19 cellular contexts compared by ENCODE assay signal in genomic region chr4:73011629-73011985, GRCh38. TPM values are rescaled to one million over a fixed set of nuclear protein-coding genes. Genes with fewer than 3 reads are reported as not detected.
A peak's percentile ranks its signal among the peaks of the same experiment; 100 is the strongest.
DNase-seq lines count a peak whose midpoint lies in the region; ATAC-seq, FAIRE-seq and TF ChIP-seq lines count a peak whose summit lies in the region.
"Had no signal": no experiment of that assay in that cellular context is flagged by ENCODE, and none has a peak within 500 bp of the region (broad histone marks: within the 10 kb centered on the region; RNA-seq: fewer than 3 reads in every experiment).

No MANE protein-coding gene starts in this region.

- no peaks in the 10 kb centered on the region for H3K4me1 ChIP-seq in kidney (ENCODE audit: control insufficient read depth in 1 of 2, insufficient read depth in 1 of 2, low read depth in 1 of 2, low read length in 2 of 2)
- H3K4me1 ChIP-seq in upper lobe of right lung = no peaks in the 10 kb centered on the region
- H3K4me1 ChIP-seq: BLaER1 treated with 17β-estradiol and CSF1 and Interleukin-3, amounts not matched to agents 10 nM and 100 nM had no signal

- no peak for FAIRE-seq in kidney (lab: Jason Lieb, UNC)
- FAIRE-seq: D721Med, G401.6, GM12892 had no signal

- H3K4me3 ChIP-seq in kidney (ENCODE audit: low read length in 2 of 2) (no peak overlapping the region), upper lobe of right lung (no peak overlapping the region)

- H3K9me3 ChIP-seq in kidney (ENCODE audit: control insufficient read depth in 1 of 2, low read length in 2 of 2) (no peaks in the 10 kb centered on the region), upper lobe of right lung (no peaks in the 10 kb centered on the region)

- ATAC-seq in upper lobe of right lung (peak; percentile 9), HG02678 (IDR thresholded peaks at IDR 0.05; ENCODE audit: unreplicated experiment) (no peak)

- H3K9me3 Mint-ChIP-seq in chondrocyte (ENCODE audit: low read depth) = peaks cover 9% of the 10 kb centered on the region

- H3K27me3 ChIP-seq in upper lobe of right lung = no peaks in the 10 kb centered on the region
- H3K27me3 ChIP-seq: BLaER1 treated with 17β-estradiol and CSF1 and Interleukin-3, amounts not matched to agents 10 nM and 100 nM had no signal

- H3K27ac ChIP-seq in kidney (ENCODE audit: low read depth in 2 of 2, low read length in 2 of 2) (no peak overlapping the region), upper lobe of right lung (no peak overlapping the region)
- H3K27ac ChIP-seq: BLaER1 treated with 17β-estradiol and CSF1 and Interleukin-3, amounts not matched to agents 10 nM and 100 nM had no signal

- no peak overlapping the region for H3K27ac Mint-ChIP-seq in chondrocyte (ENCODE audit: unreplicated experiment)
- H3K27ac Mint-ChIP-seq: B cell; CD14-positive monocyte; CD4-positive, alpha-beta T cell; CD8-positive, alpha-beta memory T cell had no signal

- intact Hi-C loops in kidney (cut with DNase I) = no loop called here
- intact Hi-C loops in upper lobe of right lung (cut with DNase I) = no loop called here

- H3K36me3 ChIP-seq in kidney (ENCODE audit: control insufficient read depth in 1 of 2, insufficient read depth in 2 of 2, low read length in 2 of 2) = no peaks in the 10 kb centered on the region
- H3K36me3 ChIP-seq in upper lobe of right lung = no peaks in the 10 kb centered on the region
- H3K36me3 ChIP-seq: BLaER1 treated with 17β-estradiol and CSF1 and Interleukin-3, amounts not matched to agents 10 nM and 100 nM had no signal

- H3K36me3 Mint-ChIP-seq in chondrocyte (ENCODE audit: low read depth) = peaks cover 7% of the 10 kb centered on the region
- H3K36me3 Mint-ChIP-seq: CD14-positive monocyte; CD8-positive, alpha-beta memory T cell had no signal

- in situ Hi-C loops in G401 (cut with HindIII; ENCODE audit: low sequenced_read_pairs) = no loop called here

- no peak overlapping the region for H3K9ac ChIP-seq in kidney (ENCODE audit: low read length in 2 of 2)
- H3K9ac ChIP-seq: BLaER1 treated with 17β-estradiol and CSF1 and Interleukin-3, amounts not matched to agents 10 nM and 100 nM had no signal

- H3K4me1 Mint-ChIP-seq in chondrocyte (ENCODE audit: low read depth) = peaks cover 4% of the 10 kb centered on the region
- H3K4me1 Mint-ChIP-seq: B cell; CD14-positive monocyte; CD8-positive, alpha-beta memory T cell had no signal

- DNase-seq in chondrocyte (ENCODE audit: low spot score) (peak; percentile 65), kidney (peak; percentile 62), upper lobe of right lung (no peak), DMS79 treated with DMSO at 0.1 percent for 48 hours (lab: John Stamatoyannopoulos, UW) (no peak), G401 (ENCODE audit: low spot score) (no peak)
- DNase-seq: CD4-positive, alpha-beta T cell; CD8-positive, alpha-beta memory T cell; DMS 273 treated with DMSO at 0.1 percent for 48 hours; DMS79; GOT3; H7; HCEC 1CT had no signal

- no peak overlapping the region for H3K4me3 Mint-ChIP-seq in chondrocyte (ENCODE audit: unreplicated experiment)
- H3K4me3 Mint-ChIP-seq: B cell; CD14-positive monocyte; CD4-positive, alpha-beta T cell; CD8-positive, alpha-beta memory T cell had no signal

- TF ChIP-seq CTCF in chondrocyte (IDR thresholded peaks at IDR 0.05) (no peak), kidney (IDR thresholded peaks at IDR 0.05; ENCODE audit: borderline replicate concordance, extremely low read depth, insufficient read depth) (no peak), upper lobe of right lung (IDR thresholded peaks at IDR 0.05) (no peak)

- H3K27me3 Mint-ChIP-seq in chondrocyte (ENCODE audit: low read depth) = peaks cover 8% of the 10 kb centered on the region

RNA-seq across cellular contexts. Expression of gene COX18, which starts 57.9 kb away (rescaled TPM):
- total RNA-seq in chondrocyte (13.2 to 18.6 TPM (median 14.5 TPM) in 3 replicates), kidney (15.8 TPM), upper lobe of right lung (13.2 TPM)
- 12.5 TPM for polyA plus RNA-seq in kidney (ENCODE audit: insufficient read depth, low read depth, low replicate concordance)
- 31.1 and 46.5 TPM in 2 replicates for total RNA-seq in G401 (2014; rRNA removed; shearing (Covaris generic))

Comparison
In these comparisons a context has a peak if more than half of its experiments do, and no peak if none do; other contexts are left out.
1. DNase-seq: peak in chondrocyte (single experiment) and kidney (single experiment); none in upper lobe of right lung (single experiment), DMS79 treated with DMSO at 0.1 percent for 48 hours (single experiment) and G401 (single experiment).